10 cellular contexts compared by ENCODE assay signal in genomic region chr1:184945034-184945433, GRCh38. TPM values are rescaled to one million over a fixed set of nuclear protein-coding genes. Genes with fewer than 3 reads are reported as not detected.
DNase-seq lines count a peak whose midpoint lies in the region; ATAC-seq and TF ChIP-seq lines count a peak whose summit lies in the region.
"Had no signal": no experiment of that assay in that cellular context is flagged by ENCODE, and none has a peak within 500 bp of the region (broad histone marks: within the 10 kb centered on the region; RNA-seq: fewer than 3 reads in every experiment).

No MANE protein-coding gene starts in this region.

- H3K27me3 ChIP-seq in left lung = no peaks in the 10 kb centered on the region

- H3K36me3 ChIP-seq in left lung = no peaks in the 10 kb centered on the region

- H3K9me3 ChIP-seq in left lung = no peaks in the 10 kb centered on the region

- H3K27ac ChIP-seq in left lung = peak overlapping the region in 1 of 2 donors; percentile 47

- H3K4me3 ChIP-seq in left lung = no peak overlapping the region

- ATAC-seq in GM18498 (IDR thresholded peaks at IDR 0.05; ENCODE audit: unreplicated experiment) = peak; percentile 73
- ATAC-seq in HG02588 (IDR thresholded peaks at IDR 0.05; ENCODE audit: unreplicated experiment) = peak; percentile 42
- ATAC-seq in left lung = peak; percentile 61
- ATAC-seq in GM19324 (IDR thresholded peaks at IDR 0.05; ENCODE audit: low FRiP score, unreplicated experiment) = no peak

- intact Hi-C loops in left lung (cut with DNase I) = no loop called here

- peaks cover 0 to 53% of the 10 kb centered on the region in 2 donors for H3K4me1 ChIP-seq in left lung

- DNase-seq in NOMO-1 treated with dmso at 0.1 percent for 144 hours (lab: John Stamatoyannopoulos, UW; ENCODE audit: unreplicated experiment) (peak; percentile 15), left lung (no peak), SW480 (ENCODE audit: low spot score) (no peak), NCI-H1105 treated with DMSO at 0.1 percent for 48 hours (lab: John Stamatoyannopoulos, UW) (no peak), T-helper 9 cell (no peak)
- DNase-seq: activated effector memory CD4-positive, alpha-beta T cell treated with Interleukin-2 at 50 U/mL for 16 hours; NCI-H1436 treated with DMSO at 0.1 percent for 48 hours had no signal

- no peak for TF ChIP-seq CTCF in left lung (IDR thresholded peaks at IDR 0.05)

RNA-seq across cellular contexts. Expression of gene NIBAN1, which starts 29.3 kb away (rescaled TPM):
- 10 to 100 TPM; 18.8 to 54.3 TPM for total RNA-seq in left lung
